8 cellular contexts compared by ENCODE assay signal in genomic region chr19:16456652-16457194, GRCh38. TPM values are rescaled to one million over a fixed set of nuclear protein-coding genes. Genes with fewer than 3 reads are reported as not detected.
DNase-seq lines count a peak whose midpoint lies in the region; ATAC-seq and TF ChIP-seq lines count a peak whose summit lies in the region.
"Had no signal": no experiment of that assay in that cellular context is flagged by ENCODE, and none has a peak within 500 bp of the region (broad histone marks: within the 10 kb centered on the region; RNA-seq: fewer than 3 reads in every experiment).

No MANE protein-coding gene starts in this region.

- peak; percentile 78 for ATAC-seq in foreskin keratinocyte

- peak overlapping the region; percentile 19 for H3K4me3 ChIP-seq in GM12875 (ENCODE audit: low read depth, low read length)
- H3K4me3 ChIP-seq in SJCRH30 = peak overlapping the region; percentile 35
- H3K4me3 ChIP-seq in skeletal muscle tissue (ENCODE audit: low read length in 3 of 3) = peak overlapping the region in 2 of 3 donors; percentile 54 to 65

- TF ChIP-seq CTCF in GM12875 (IDR thresholded peaks at IDR 0.05; ENCODE audit: borderline replicate concordance, insufficient read depth, low read depth, low read length) = no peak
- TF ChIP-seq CTCF in foreskin keratinocyte (conservative IDR thresholded peaks at IDR 0.05) = no peak

- DNase-seq in SJCRH30 (no peak), foreskin keratinocyte (peak in 1 of 2 donors; percentile 22), AG08395 (ENCODE audit: low spot score) (no peak), NCI-H82 (lab: John Stamatoyannopoulos, UW) (no peak), mucosa of gallbladder (ENCODE audit: low spot score) (no peak)
- DNase-seq: activated gamma-delta T cell treated with Interleukin-2 at 50 U/mL for 16 hours had no signal

- H3K27me3 ChIP-seq in SJCRH30 (no peaks in the 10 kb centered on the region), foreskin keratinocyte (no peaks in the 10 kb centered on the region), skeletal muscle tissue (ENCODE audit: control insufficient read depth in 3 of 3, insufficient read depth in 3 of 3, low read length in 3 of 3) (no peaks in the 10 kb centered on the region)

- H3K36me3 ChIP-seq in SJCRH30 = 0 out of 2 replicates have a peak, but pooled peaks cover 2% of the 10 kb centered on the region
- H3K36me3 ChIP-seq in skeletal muscle tissue (ENCODE audit: control insufficient read depth in 3 of 3, insufficient read depth in 3 of 3, low read length in 3 of 3) = no peaks in the 10 kb centered on the region

- H3K9me3 ChIP-seq in SJCRH30 (replicated peaks) = no peaks in the 10 kb centered on the region
- no peaks in the 10 kb centered on the region for H3K9me3 ChIP-seq in skeletal muscle tissue (ENCODE audit: control insufficient read depth in 3 of 3, low read length in 3 of 3)

- H3K4me1 ChIP-seq in SJCRH30 (peaks cover 16% of the 10 kb centered on the region; the same call in 1 of the 2 replicates), foreskin keratinocyte (peaks cover 19% of the 10 kb centered on the region), skeletal muscle tissue (ENCODE audit: control insufficient read depth in 3 of 3, insufficient read depth in 3 of 3, low read length in 3 of 3) (peaks cover 69 to 78% (median 76%) of the 10 kb centered on the region in 3 donors)

- H3K9ac ChIP-seq in skeletal muscle tissue (ENCODE audit: low read depth in 1 of 3, low read length in 3 of 3) = peak overlapping the region; percentile 59 to 77 (median 60)

- H3K27ac ChIP-seq in SJCRH30 (peak overlapping the region; percentile 51), foreskin keratinocyte (no peak overlapping the region), skeletal muscle tissue (ENCODE audit: low read depth, low read length) (peak overlapping the region; percentile 75)

RNA-seq across cellular contexts. Expression of gene EPS15L1, which starts 15.0 kb away (rescaled TPM):
- total RNA-seq in SJCRH30 (2014; rRNA removed; shearing (Covaris generic)) = 15.6 and 20.1 TPM in 2 replicates
- total RNA-seq in foreskin keratinocyte (19.5 and 19.7 TPM in 2 replicates), skeletal muscle tissue (15.1 TPM), mucosa of gallbladder (46.1 TPM)
- 19.7 and 20.4 TPM in 2 replicates for polyA plus RNA-seq in foreskin keratinocyte

RNA-seq across cellular contexts. Expression of gene CALR3, which starts 39.2 kb away (rescaled TPM):
- total RNA-seq in SJCRH30 (2014; rRNA removed; shearing (Covaris generic)) = not detected in 2 replicates
- total RNA-seq in foreskin keratinocyte = not detected in 2 replicates
- 0.03 TPM in 1 of 2 replicates, not detected in the other for polyA plus RNA-seq in foreskin keratinocyte
- under 0.01 TPM for total RNA-seq in skeletal muscle tissue
- total RNA-seq in mucosa of gallbladder = not detected

RNA-seq across cellular contexts. Expression of gene C19orf44, which starts 39.5 kb away (rescaled TPM):
- total RNA-seq in SJCRH30 (2014; rRNA removed; shearing (Covaris generic)) = 4.7 and 5.3 TPM in 2 replicates
- total RNA-seq in foreskin keratinocyte (3.6 and 3.8 TPM in 2 replicates), skeletal muscle tissue (2.6 TPM), mucosa of gallbladder (11.2 TPM)
- polyA plus RNA-seq in foreskin keratinocyte = 2.7 and 3.4 TPM in 2 replicates
